8 cellular contexts compared by ENCODE assay signal in genomic region chr1:204151562-204152309, GRCh38. TPM values are rescaled to one million over a fixed set of nuclear protein-coding genes. Genes with fewer than 3 reads are reported as not detected.
DNase-seq lines count a peak whose midpoint lies in the region; ATAC-seq, FAIRE-seq and TF ChIP-seq lines count a peak whose summit lies in the region.

TSS of gene ETNK2 (minus strand) at chr1:204152044. CDS start at chr1:204151852, 192 bp downstream.

- ATAC-seq in HG03378 (IDR thresholded peaks at IDR 0.05; ENCODE audit: unreplicated experiment) (no peak), GM18870 (IDR thresholded peaks at IDR 0.05; ENCODE audit: unreplicated experiment) (no peak)

- WGBS in lower leg skin, 2 donors: 0% methylated on average over 3 to 23 of the region's 94 CpGs

- H3K4me3 Mint-ChIP-seq in activated CD4-positive, alpha-beta T cell treated with anti-CD3 and anti-CD28 coated beads, Interleukin-2, amount 10 ng/mL, durations not matched to agents 24 days and 14 days: peak within 1 kb of the TSS; percentile 74

- H3K27ac Mint-ChIP-seq in activated CD4-positive, alpha-beta T cell treated with anti-CD3 and anti-CD28 coated beads, Interleukin-2, amount 10 ng/mL, durations not matched to agents 24 days and 14 days: no peak within 1 kb of the TSS

- H3K4me3 ChIP-seq in lower leg skin (ENCODE audit: low read depth, poor library complexity, severe bottlenecking): peak within 1 kb of the TSS; percentile 62

- H3K36me3 Mint-ChIP-seq in activated CD4-positive, alpha-beta T cell treated with anti-CD3 and anti-CD28 coated beads, Interleukin-2, amount 10 ng/mL, durations not matched to agents 24 days and 14 days (ENCODE audit: low read depth): no peaks in the 10 kb centered on the region

- peak; percentile 100 for DNase-seq in D721Med (ENCODE audit: insufficient read length, low spot score)
- DNase-seq in NCI-H1436 (lab: John Stamatoyannopoulos, UW): peak; percentile 77
- peak; percentile 78 for DNase-seq in activated CD4-positive, alpha-beta T cell treated with anti-CD3 and anti-CD28 coated beads, Interleukin-2, amount 10 ng/mL, durations not matched to agents 24 days and 14 days
- DNase-seq in dermis blood vessel endothelial cell: peak; percentile 57
- peak in 1 of 2 donors; percentile 92 for DNase-seq in lower leg skin (ENCODE audit: low spot score in 2 of 2)
- peak; percentile 3 to 32 (median 19) for DNase-seq in stimulated activated CD4-positive, alpha-beta T cell treated with anti-CD3 and anti-CD28 coated beads, TNF-alpha, amount 100 ng/mL, for 24 hours (ENCODE audit: low read depth in 3 of 3)

- H3K4me1 Mint-ChIP-seq in activated CD4-positive, alpha-beta T cell treated with anti-CD3 and anti-CD28 coated beads, Interleukin-2, amount 10 ng/mL, durations not matched to agents 24 days and 14 days: no peaks in the 10 kb centered on the region

- intact Hi-C loops in activated CD4-positive, alpha-beta T cell treated with anti-CD3 and anti-CD28 coated beads, Interleukin-2, amount 10 ng/mL, durations not matched to agents 24 days and 14 days (cut with micrococcal nuclease): loop anchor here (5.0 kb wide), 1 partner anchor 341 kb away; the partner anchor contains the start of gene PIK3C2B
- intact Hi-C loops in lower leg skin (cut with DNase I; ENCODE audit: low total_unique reads): no loop called here

- H3K9me3 Mint-ChIP-seq in activated CD4-positive, alpha-beta T cell treated with anti-CD3 and anti-CD28 coated beads, Interleukin-2, amount 10 ng/mL, durations not matched to agents 24 days and 14 days: no peaks in the 10 kb centered on the region

- no peak for FAIRE-seq in D721Med (lab: Jason Lieb, UNC)

- TF ChIP-seq CTCF in D721Med (IDR thresholded peaks at IDR 0.05; ENCODE audit: insufficient read depth, missing control alignments): no peak
- no peak for TF ChIP-seq CTCF in lower leg skin (IDR thresholded peaks at IDR 0.05)

- peaks cover 21% of the 10 kb centered on the region for H3K27me3 Mint-ChIP-seq in activated CD4-positive, alpha-beta T cell treated with anti-CD3 and anti-CD28 coated beads, Interleukin-2, amount 10 ng/mL, durations not matched to agents 24 days and 14 days

- TF ChIP-seq POLR2A in lower leg skin (IDR thresholded peaks at IDR 0.05): no peak

RNA-seq across cellular contexts. Expression of gene ETNK2, which starts in this region (rescaled TPM):
- 0.07 TPM in 1 of 2 replicates, not detected in the other for total RNA-seq in activated CD4-positive, alpha-beta T cell treated with anti-CD3 and anti-CD28 coated beads, Interleukin-2, amount 10 ng/mL, durations not matched to agents 24 days and 14 days
- total RNA-seq in dermis blood vessel endothelial cell (9.9 and 10.7 TPM in 2 replicates), lower leg skin (10 to 100 TPM; 21.5 to 53.8 (median 42.6) TPM)

Comparison
In these comparisons a context has a peak if more than half of its experiments do, and no peak if none do; other contexts are left out.
1. RNA of gene ETNK2 (total RNA-seq): 21.5 to 53.8 TPM in lower leg skin and 9.9 to 10.7 TPM in dermis blood vessel endothelial cell; 0.07 TPM in activated CD4-positive, alpha-beta T cell treated with anti-CD3 and anti-CD28 coated beads, Interleukin-2, amount 10 ng/mL, durations not matched to agents 24 days and 14 days; every median in the first group is over 10 times any median in the second.
2. Peak in DNase-seq in activated CD4-positive, alpha-beta T cell treated with anti-CD3 and anti-CD28 coated beads, Interleukin-2, amount 10 ng/mL, durations not matched to agents 24 days and 14 days; RNA of the gene not detected or under 1 TPM.